In genomic region chr16:85157813-85158701, GRCh38 we compare ENCODE assay signal across 8 cellular contexts. TPM values are rescaled to one million over a fixed set of nuclear protein-coding genes. Genes with fewer than 3 reads are reported as not detected.
DNase-seq lines count a peak whose midpoint lies in the region; ATAC-seq and TF ChIP-seq lines count a peak whose summit lies in the region.

No MANE protein-coding gene starts in this region.

- H3K4me1 ChIP-seq in esophagus squamous epithelium (peaks cover 8 to 34% (median 15%) of the 10 kb centered on the region in 3 donors), body of pancreas (peaks cover 24% of the 10 kb centered on the region)

- no peaks in the 10 kb centered on the region for H3K9me3 Mint-ChIP-seq in natural killer cell treated with Interleukin-12 subunit alpha and Interleukin-12 subunit beta and Interleukin-15 and Interleukin-18, amount 100 ng/mL, for 72 hours

- intact Hi-C loops in esophagus squamous epithelium (cut with DNase I) = no loop called here
- intact Hi-C loops in lower leg skin (cut with DNase I; ENCODE audit: low total_unique reads) = no loop called here
- intact Hi-C loops in body of pancreas (cut with DNase I) = no loop called here

- H3K4me1 Mint-ChIP-seq in natural killer cell treated with Interleukin-12 subunit alpha and Interleukin-12 subunit beta and Interleukin-15 and Interleukin-18, amount 100 ng/mL, for 72 hours (ENCODE audit: low read depth in 2 of 2) = peaks cover 15 to 18% of the 10 kb centered on the region in 2 donors

- H3K36me3 Mint-ChIP-seq in natural killer cell treated with Interleukin-12 subunit alpha and Interleukin-12 subunit beta and Interleukin-15 and Interleukin-18, amount 100 ng/mL, for 72 hours = no peaks in the 10 kb centered on the region

- peak overlapping the region; percentile 86 for H3K4me3 Mint-ChIP-seq in natural killer cell treated with Interleukin-12 subunit alpha and Interleukin-12 subunit beta and Interleukin-15 and Interleukin-18, amount 100 ng/mL, for 72 hours

- H3K36me3 ChIP-seq in esophagus squamous epithelium (no peaks in the 10 kb centered on the region), body of pancreas (replicated peaks in 1 of 2; ENCODE audit: insufficient read depth in 1 of 2, low read depth in 2 of 2) (no peaks in the 10 kb centered on the region)

- WGBS in esophagus squamous epithelium, 2 donors = 53 to 58% methylated on average over 16 to 19 of the region's 19 CpGs
- 62 to 69% methylated on average over 17 to 19 of the region's 19 CpGs for WGBS in lower leg skin, 2 donors
- 63 to 81% methylated on average over 18 to 19 of the region's 19 CpGs for WGBS in body of pancreas, 2 donors

- H3K27ac ChIP-seq in esophagus squamous epithelium (no peak overlapping the region), body of pancreas (no peak overlapping the region)

- H3K27me3 ChIP-seq in esophagus squamous epithelium (peaks cover 0 to 18% (median 0%) of the 10 kb centered on the region in 4 donors), body of pancreas (no peaks in the 10 kb centered on the region)

- TF ChIP-seq POLR2A in esophagus squamous epithelium (IDR thresholded peaks at IDR 0.05) (no peak), lower leg skin (IDR thresholded peaks at IDR 0.05) (no peak), body of pancreas (IDR thresholded peaks at IDR 0.05) (no peak)

- no peak overlapping the region for H3K4me3 ChIP-seq in esophagus squamous epithelium
- H3K4me3 ChIP-seq in lower leg skin (ENCODE audit: low read depth, poor library complexity, severe bottlenecking) = no peak overlapping the region
- H3K4me3 ChIP-seq in body of pancreas = no peak overlapping the region

- ATAC-seq in natural killer cell treated with Interleukin-12 subunit alpha and Interleukin-12 subunit beta and Interleukin-15 and Interleukin-18, amount 100 ng/mL, for 72 hours = peak; percentile 72 to 81
- ATAC-seq in body of pancreas (no peak), HG02642 (IDR thresholded peaks at IDR 0.05; ENCODE audit: poor library complexity, unreplicated experiment) (no peak)

- DNase-seq in DMS114 treated with DMSO at 0.1 percent for 48 hours (lab: John Stamatoyannopoulos, UW; ENCODE audit: unreplicated experiment) (peak; percentile 16), NCI-H524 (lab: John Stamatoyannopoulos, UW) (peak; percentile 97 to 98), esophagus squamous epithelium (lab: John Stamatoyannopoulos, UW) (no peak), lower leg skin (ENCODE audit: low spot score in 2 of 2) (no peak), body of pancreas (no peak)
- DNase-seq in central memory CD4-positive, alpha-beta T cell = peak; percentile 9
- no peak for DNase-seq in natural killer cell treated with Interleukin-12 subunit alpha and Interleukin-12 subunit beta and Interleukin-15 and Interleukin-18, amount 100 ng/mL, for 72 hours (ENCODE audit: low spot score)

- peaks cover 0 to 2% of the 10 kb centered on the region in 2 donors for H3K27me3 Mint-ChIP-seq in natural killer cell treated with Interleukin-12 subunit alpha and Interleukin-12 subunit beta and Interleukin-15 and Interleukin-18, amount 100 ng/mL, for 72 hours

- no peaks in the 10 kb centered on the region for H3K9me3 ChIP-seq in esophagus squamous epithelium
- H3K9me3 ChIP-seq in body of pancreas = no peaks in the 10 kb centered on the region

- peak overlapping the region; percentile 59 to 63 for H3K27ac Mint-ChIP-seq in natural killer cell treated with Interleukin-12 subunit alpha and Interleukin-12 subunit beta and Interleukin-15 and Interleukin-18, amount 100 ng/mL, for 72 hours

- no peak for TF ChIP-seq CTCF in esophagus squamous epithelium (IDR thresholded peaks at IDR 0.05)
- TF ChIP-seq CTCF in lower leg skin (IDR thresholded peaks at IDR 0.05) = no peak
- TF ChIP-seq CTCF in body of pancreas (IDR thresholded peaks at IDR 0.05) = no peak

RNA-seq across cellular contexts. Expression of gene CIBAR2, which starts 45.8 kb away (rescaled TPM):
- not detected for total RNA-seq in natural killer cell treated with Interleukin-12 subunit alpha and Interleukin-12 subunit beta and Interleukin-15 and Interleukin-18, amount 100 ng/mL, for 72 hours
- not detected for total RNA-seq in esophagus squamous epithelium
- total RNA-seq in lower leg skin = not detected
- total RNA-seq in body of pancreas = not detected

Comparison
In these comparisons a context has a peak if more than half of its experiments do, and no peak if none do; other contexts are left out.
1. DNase-seq: peak in DMS114 treated with DMSO at 0.1 percent for 48 hours (single experiment), NCI-H524 (2 of 2) and central memory CD4-positive, alpha-beta T cell (single experiment); none in natural killer cell treated with Interleukin-12 subunit alpha and Interleukin-12 subunit beta and Interleukin-15 and Interleukin-18, amount 100 ng/mL, for 72 hours (single experiment), esophagus squamous epithelium (single experiment), lower leg skin (0 of 2) and body of pancreas (0 of 4).
2. ATAC-seq: peak in natural killer cell treated with Interleukin-12 subunit alpha and Interleukin-12 subunit beta and Interleukin-15 and Interleukin-18, amount 100 ng/mL, for 72 hours (2 of 2); none in body of pancreas (single experiment) and HG02642 (single experiment).